Comparison of ENCODE assay signal across 8 cellular contexts in the genomic region with DNA sequence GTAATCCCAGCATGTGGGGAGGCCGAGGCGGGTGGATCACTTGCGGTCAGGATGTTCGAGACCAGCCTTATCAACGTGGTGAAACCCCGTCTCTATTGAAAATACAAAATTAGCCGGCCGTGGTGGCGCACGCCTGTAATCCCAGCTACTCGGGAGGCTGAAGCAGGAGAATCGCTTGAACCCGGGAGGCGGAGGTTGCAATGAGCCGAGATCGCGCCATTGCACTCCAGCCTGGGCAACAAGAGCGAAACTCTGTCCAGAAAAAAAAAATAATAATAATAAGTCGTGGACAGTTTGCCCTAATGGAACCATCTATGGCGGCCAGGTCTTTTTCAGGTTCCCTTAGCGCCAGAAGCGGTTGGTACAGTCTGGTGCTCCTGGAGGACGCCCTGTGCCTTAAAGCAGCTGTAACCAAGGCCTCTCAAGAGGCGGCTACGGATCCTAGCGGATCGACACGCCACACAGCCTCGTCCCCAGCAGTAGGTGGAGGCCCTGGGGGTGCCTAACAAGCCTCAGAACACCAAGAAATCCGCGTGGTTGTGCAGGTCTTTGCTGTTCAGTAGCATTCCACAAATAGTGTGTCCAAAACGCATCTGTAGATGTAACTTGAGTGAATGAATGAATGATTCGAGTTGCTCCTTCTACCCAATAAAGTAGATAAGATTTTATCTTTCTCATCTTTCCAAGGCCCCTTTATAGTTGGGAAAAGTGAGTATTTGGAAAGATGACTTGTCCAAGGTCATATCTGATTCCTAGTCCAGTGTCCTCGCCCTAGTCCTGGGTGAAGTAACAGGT. TPM values are rescaled to one million over a fixed set of nuclear protein-coding genes. Genes with fewer than 3 reads are reported as not detected.
A peak's percentile ranks its signal among the peaks of the same experiment; 100 is the strongest.
DNase-seq lines count a peak whose midpoint lies in the region; ATAC-seq and TF ChIP-seq lines count a peak whose summit lies in the region.

No MANE protein-coding gene starts in this region.

- ATAC-seq in IMR-90 (ENCODE audit: low read depth): no peak
- ATAC-seq in HG03469 (IDR thresholded peaks at IDR 0.05; ENCODE audit: unreplicated experiment): no peak

- peak overlapping the region; percentile 98 for H3K9ac ChIP-seq in IMR-90 (ENCODE audit: low read depth, low read length)

- no TSS peak for BruUV-seq in A673 (replicated peaks; lab: Mats Ljungman, UMichigan)
- no TSS peak for BruUV-seq in IMR-90 (replicated peaks; lab: Mats Ljungman, UMichigan)

- no peak overlapping the region for H2BK15ac ChIP-seq in IMR-90 (ENCODE audit: low read depth, low read length)

- CTCF ChIA-PET in A673 (lab: Charles Lee): no interaction called here
- CTCF ChIA-PET in IMR-90 (lab: Yijun Ruan, JAX): no interaction called here

- no peak overlapping the region for H2BK120ac ChIP-seq in IMR-90 (ENCODE audit: low read depth, low read length)

- peak overlapping the region; percentile 58 for H3K18ac ChIP-seq in IMR-90 (ENCODE audit: low read depth, low read length)

- peak overlapping the region; percentile 80 to 81; a peak in 2 of 4 replicates for H4K8ac ChIP-seq in IMR-90 (ENCODE audit: low read depth in 2 of 2, low read length in 2 of 2)

- H3K56ac ChIP-seq in IMR-90 (ENCODE audit: extremely low read depth, insufficient read depth, low read length): peak overlapping the region; percentile 81

- H3K27me3 ChIP-seq in A673 (replicated peaks; ENCODE audit: insufficient read depth, low read depth, low read length, poor library complexity) (no peaks in the 10 kb centered on the region), IMR-90 (ENCODE audit: control insufficient read depth, insufficient read depth, low read length) (no peaks in the 10 kb centered on the region), ascending aorta (no peaks in the 10 kb centered on the region), layer of hippocampus (ENCODE audit: control insufficient read depth, insufficient read depth, low read length) (no peaks in the 10 kb centered on the region)

- intact Hi-C loops in A673 (cut with micrococcal nuclease; ENCODE audit: unreplicated experiment) (no loop called here), IMR-90 (cut with micrococcal nuclease) (loop anchor here (1.0 to 2.0 kb wide), 2 partner anchors 18 to 20 kb away; no protein-coding TSS in a partner anchor), ascending aorta (cut with DNase I) (loop anchor here (2.0 to 10.0 kb wide), 6 partner anchors 20 to 308 kb away; partner anchors contain the start of genes ARHGAP19, EXOSC1, MMS19 and MORN4)

- TF ChIP-seq POLR2A in IMR-90 (IDR thresholded peaks at IDR 0.05; ENCODE audit: low read depth, low read length): no peak

- H3K9me1 ChIP-seq in IMR-90 (ENCODE audit: insufficient read depth, low read length): no peaks in the 10 kb centered on the region

- peak overlapping the region; percentile 82 for H2AFZ ChIP-seq in IMR-90 (replicated peaks; ENCODE audit: low read length, poor library complexity)

- no peaks in the 10 kb centered on the region for H3K9me3 ChIP-seq in A673 (ENCODE audit: low read depth, low read length, poor library complexity, severe bottlenecking)
- H3K9me3 ChIP-seq in IMR-90 (ENCODE audit: control insufficient read depth, insufficient read depth, low read length): no peaks in the 10 kb centered on the region
- H3K9me3 ChIP-seq in ascending aorta: no peaks in the 10 kb centered on the region

- TF ChIP-seq CTCF in A673 (conservative IDR thresholded peaks at IDR 0.05; ENCODE audit: low read depth, low read length) (no peak), IMR-90 (conservative IDR thresholded peaks at IDR 0.05; ENCODE audit: low read depth, low read length) (no peak), ascending aorta (IDR thresholded peaks at IDR 0.05) (no peak)

- TF ChIP-seq RAD21 in IMR-90 (IDR thresholded peaks at IDR 0.05; ENCODE audit: low read length): no peak

- no peak overlapping the region for H2BK20ac ChIP-seq in IMR-90 (ENCODE audit: low read depth, low read length)

- H3K27ac ChIP-seq in A673 (ENCODE audit: low read depth, low read length, poor library complexity, severe bottlenecking) (peak overlapping the region; percentile 91), IMR-90 (ENCODE audit: insufficient read depth, low read length) (peak overlapping the region; percentile 96), ascending aorta (peak overlapping the region; percentile 80 to 89), layer of hippocampus (ENCODE audit: low read depth, low read length) (peak overlapping the region; percentile 78), temporal lobe (ENCODE audit: low read depth, low read length) (peak overlapping the region; percentile 82)

- H4K91ac ChIP-seq in IMR-90 (ENCODE audit: insufficient read depth, low read depth, low read length): peak overlapping the region; percentile 79

- H3K4me1 ChIP-seq in A673 (ENCODE audit: insufficient read depth, low read length, poor library complexity, severe bottlenecking): peaks cover 10% of the 10 kb centered on the region
- peaks cover 12% of the 10 kb centered on the region for H3K4me1 ChIP-seq in IMR-90 (ENCODE audit: control insufficient read depth, insufficient read depth, low read length)
- peaks cover 9 to 17% of the 10 kb centered on the region in 2 donors for H3K4me1 ChIP-seq in ascending aorta

- H3K14ac ChIP-seq in IMR-90 (replicated peaks; ENCODE audit: low read depth, low read length): peak overlapping the region; percentile 79

- dilution Hi-C loops in IMR-90 (cut with HindIII; ENCODE audit: low sequenced_read_pairs, unreplicated experiment): no loop called here

- H2AK5ac ChIP-seq in IMR-90 (ENCODE audit: low read depth, low read length): peak overlapping the region; percentile 96

- H3K4me3 ChIP-seq in A673 (ENCODE audit: low read depth, low read length, poor library complexity, severe bottlenecking): peak overlapping the region; percentile 79
- peak overlapping the region; percentile 97 for H3K4me3 ChIP-seq in IMR-90 (ENCODE audit: insufficient read depth, low read depth, low read length)
- peak overlapping the region; percentile 75 to 97 for H3K4me3 ChIP-seq in ascending aorta

- H4K20me1 ChIP-seq in IMR-90 (ENCODE audit: insufficient read depth, low read length): peaks cover 41% of the 10 kb centered on the region

- peak overlapping the region; percentile 79 for H3K4ac ChIP-seq in IMR-90 (ENCODE audit: low read depth, low read length)

- in situ Hi-C loops in IMR-90 (cut with MboI; ENCODE audit: low sequenced_read_pairs): no loop called here

- POLR2A ChIA-PET in A673 (lab: Charles Lee; ENCODE audit: low non-redundant PET): no interaction called here
- POLR2A ChIA-PET in IMR-90 (lab: Charles Lee; ENCODE audit: unreplicated experiment): no interaction called here

- peak overlapping the region; percentile 85 for H3K23ac ChIP-seq in IMR-90 (ENCODE audit: low read depth, low read length)

- peaks cover 11 to 51% of the 10 kb centered on the region in 2 experiments; a peak in 3 of 4 replicates for H3K79me1 ChIP-seq in IMR-90 (ENCODE audit: low read depth in 1 of 2, low read length in 2 of 2)

- peak overlapping the region; percentile 65 for H4K5ac ChIP-seq in IMR-90 (ENCODE audit: low read depth, low read length)

- no CpG with 5 or more reads among the region's 34 CpGs for whole genome bisulfite sequencing in IMR-90 (ENCODE audit: extremely low coverage in 2 of 2, insufficient read length in 1 of 2), 2 experiments

- H2AK9ac ChIP-seq in IMR-90 (replicated peaks; ENCODE audit: low read depth, low read length, poor library complexity): peak overlapping the region; percentile 95

- peak overlapping the region; percentile 99 for H3K4me2 ChIP-seq in IMR-90 (ENCODE audit: low read depth, low read length)

- DNase-seq in A673 (ENCODE audit: low spot score) (peak; percentile 51), IMR-90 (no peak), ascending aorta (ENCODE audit: low spot score in 2 of 2) (no peak), NCI-H226 (no peak), GOT3 (lab: John Stamatoyannopoulos, UW) (no peak)

- H2BK5ac ChIP-seq in IMR-90 (ENCODE audit: low read depth, low read length, poor library complexity, severe bottlenecking): peak overlapping the region; percentile 87

- peaks cover 48% of the 10 kb centered on the region for H3K36me3 ChIP-seq in A673 (ENCODE audit: insufficient read depth, low read length, poor library complexity, severe bottlenecking)
- H3K36me3 ChIP-seq in IMR-90 (ENCODE audit: control insufficient read depth, insufficient read depth, low read length): peaks cover 25% of the 10 kb centered on the region
- peaks cover 15 to 28% of the 10 kb centered on the region in 2 donors for H3K36me3 ChIP-seq in ascending aorta

TF ChIP-seq in IMR-90, 13 proteins besides CTCF, POLR2A, EP300 and RAD21 (continues in another document):
- TF ChIP-seq RFX5 (IDR thresholded peaks at IDR 0.05; ENCODE audit: low read depth, low read length): no peak
- TF ChIP-seq BHLHE40 (IDR thresholded peaks at IDR 0.05; ENCODE audit: low read depth, low read length): no peak

RNA-seq across cellular contexts. Expression of gene PGAM1, which starts 1.0 kb away (rescaled TPM):
- total RNA-seq in A673 (2021): 603 and 668 TPM in 2 replicates
- total RNA-seq in IMR-90 (2012; rRNA removed): 716 and 841 TPM in 2 replicates
- polyA plus RNA-seq in IMR-90 (2012; rRNA removed): 617 and 686 TPM in 2 replicates
- 590 and 752 TPM in 2 replicates for polyA plus RNA-seq in IMR-90 (2012; cell fraction: cytosol; rRNA removed)
- polyA plus RNA-seq in IMR-90 (2012; cell fraction: nucleus; rRNA removed; ENCODE audit: low replicate concordance): 218 and 270 TPM in 2 replicates
- 171 TPM for total RNA-seq in ascending aorta
- 115 TPM for total RNA-seq in temporal lobe

RNA-seq across cellular contexts. Expression of gene EXOSC1, which starts 18.8 kb away (rescaled TPM):
- total RNA-seq in A673 (2021) (52.7 and 56.4 TPM in 2 replicates), IMR-90 (2012; rRNA removed) (47.2 and 51.6 TPM in 2 replicates), ascending aorta (11.3 TPM), temporal lobe (17.5 TPM)
- 48.8 and 49.7 TPM in 2 replicates for polyA plus RNA-seq in IMR-90 (2012; rRNA removed)
- 30.9 and 51.0 TPM in 2 replicates for polyA plus RNA-seq in IMR-90 (2012; cell fraction: cytosol; rRNA removed)
- polyA plus RNA-seq in IMR-90 (2012; cell fraction: nucleus; rRNA removed; ENCODE audit: low replicate concordance): 14.5 and 25.7 TPM in 2 replicates

RNA-seq across cellular contexts. Expression of gene ZDHHC16, which starts 19.0 kb away (rescaled TPM):
- total RNA-seq in A673 (2021) (44.8 and 49.2 TPM in 2 replicates), IMR-90 (2012; rRNA removed) (51.7 and 64.0 TPM in 2 replicates), ascending aorta (30.4 TPM), temporal lobe (12.5 TPM)
- polyA plus RNA-seq in IMR-90 (2012; rRNA removed): 54.7 and 57.9 TPM in 2 replicates
- 66.8 and 68.0 TPM in 2 replicates for polyA plus RNA-seq in IMR-90 (2012; cell fraction: cytosol; rRNA removed)
- 71.0 and 71.9 TPM in 2 replicates for polyA plus RNA-seq in IMR-90 (2012; cell fraction: nucleus; rRNA removed; ENCODE audit: low replicate concordance)

RNA-seq across cellular contexts. Expression of gene RRP12, which starts 25.8 kb away (rescaled TPM):
- total RNA-seq in A673 (2021) (68.6 and 86.2 TPM in 2 replicates), IMR-90 (2012; rRNA removed) (21.5 and 22.2 TPM in 2 replicates), ascending aorta (5.9 TPM), temporal lobe (10.6 TPM)
- polyA plus RNA-seq in IMR-90 (2012; rRNA removed): 22.4 and 23.3 TPM in 2 replicates
- polyA plus RNA-seq in IMR-90 (2012; cell fraction: cytosol; rRNA removed): 9.2 and 9.7 TPM in 2 replicates
- 40.2 and 48.2 TPM in 2 replicates for polyA plus RNA-seq in IMR-90 (2012; cell fraction: nucleus; rRNA removed; ENCODE audit: low replicate concordance)
